ENCODE assay signal across 20 cellular contexts in the genomic region with DNA sequence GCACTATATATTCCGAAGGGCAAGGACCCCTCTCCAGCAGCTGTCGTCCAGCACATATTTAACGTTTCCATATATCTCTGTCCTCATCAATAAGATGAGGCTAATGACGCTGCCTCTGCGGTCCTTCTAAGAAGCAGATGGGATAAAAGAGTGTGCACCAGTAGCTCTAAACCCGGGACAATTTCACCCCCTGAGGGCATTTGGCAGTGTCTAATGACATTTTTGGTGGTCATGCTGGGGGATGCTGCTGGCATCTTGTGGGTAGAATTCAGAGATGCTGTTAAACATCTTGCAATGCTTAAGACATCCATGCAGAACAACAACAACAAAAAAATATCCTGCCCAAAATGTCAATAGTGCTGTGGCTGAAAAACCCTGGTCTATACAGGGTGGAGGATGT.
DNase-seq lines count a peak whose midpoint lies in the region; ATAC-seq and TF ChIP-seq lines count a peak whose summit lies in the region.
"Had no signal": no experiment of that assay in that cellular context is flagged by ENCODE, and none has a peak within 500 bp of the region (broad histone marks: within the 10 kb centered on the region; RNA-seq: fewer than 3 reads in every experiment).

No MANE protein-coding gene starts in this region.

- intact Hi-C loops in A673 (cut with micrococcal nuclease; ENCODE audit: unreplicated experiment): no loop called here
- intact Hi-C loops in Caco-2 (cut with micrococcal nuclease; ENCODE audit: unreplicated experiment): no loop called here

- H3K9me3 Mint-ChIP-seq in Caco-2 (ENCODE audit: unreplicated experiment): no peaks in the 10 kb centered on the region

- no peak overlapping the region for H3K27ac Mint-ChIP-seq in Caco-2 (ENCODE audit: unreplicated experiment)
- H3K27ac Mint-ChIP-seq: CD14-positive monocyte; CD4-positive, alpha-beta memory T cell; CD4-positive, CD25-positive, alpha-beta regulatory T cell; CD8-positive, alpha-beta memory T cell had no signal

- H3K4me1 ChIP-seq in A673 (ENCODE audit: insufficient read depth, low read length, poor library complexity, severe bottlenecking) (no peaks in the 10 kb centered on the region), Caco-2 (no peaks in the 10 kb centered on the region)
- H3K4me1 ChIP-seq: A549, BE2C had no signal

- H3K36me3 ChIP-seq in A673 (ENCODE audit: insufficient read depth, low read length, poor library complexity, severe bottlenecking) (no peaks in the 10 kb centered on the region), Caco-2 (ENCODE audit: control insufficient read depth, insufficient read depth, low read length) (no peaks in the 10 kb centered on the region)
- H3K36me3 ChIP-seq: BE2C, BLaER1 had no signal

- no peaks in the 10 kb centered on the region for H3K27me3 ChIP-seq in A673 (replicated peaks; ENCODE audit: insufficient read depth, low read depth, low read length, poor library complexity)
- H3K27me3 ChIP-seq in Caco-2 (replicated peaks; ENCODE audit: control insufficient read depth, insufficient read depth, low read length): no peaks in the 10 kb centered on the region
- H3K27me3 ChIP-seq: BE2C, BLaER1 had no signal

- CTCF ChIA-PET in A673 (lab: Charles Lee): no interaction called here
- CTCF ChIA-PET in Caco-2 (lab: Charles Lee): no interaction called here

- no peaks in the 10 kb centered on the region for H3K27me3 Mint-ChIP-seq in Caco-2 (ENCODE audit: insufficient read depth, unreplicated experiment)
- H3K27me3 Mint-ChIP-seq: CD4-positive, CD25-positive, alpha-beta regulatory T cell had no signal

- DNase-seq in A673 (ENCODE audit: low spot score) (peak; percentile 1), EL (peak; percentile 22), RPMI7951 (ENCODE audit: low read depth) (peak; percentile 91), Caco-2 (no peak), activated gamma-delta T cell (lab: John Stamatoyannopoulos, UW) (no peak)
- DNase-seq: ACHN; BE2C; C1 segment of cervical spinal cord; Calu3; CD4-positive, alpha-beta memory T cell; CD4-positive, CD25-positive, alpha-beta regulatory T cell; CD8-positive, alpha-beta memory T cell; COR-L47; DMS79 treated with DMSO at 0.1 percent for 48 hours; GF-D8 had no signal

- no peak for ATAC-seq in GM21390 (IDR thresholded peaks at IDR 0.05; ENCODE audit: unreplicated experiment)
- ATAC-seq: A549 had no signal

- H3K27ac ChIP-seq in A673 (ENCODE audit: low read depth, low read length, poor library complexity, severe bottlenecking): no peak overlapping the region
- H3K27ac ChIP-seq: 22Rv1, A549, BLaER1 had no signal

- BruUV-seq in A673 (replicated peaks; lab: Mats Ljungman, UMichigan) (no TSS peak), Caco-2 (replicated peaks; lab: Mats Ljungman, UMichigan) (no TSS peak)

- H3K36me3 Mint-ChIP-seq in Caco-2 (ENCODE audit: insufficient read depth, unreplicated experiment): no peaks in the 10 kb centered on the region
- H3K36me3 Mint-ChIP-seq: CD14-positive monocyte; CD4-positive, alpha-beta memory T cell; CD4-positive, CD25-positive, alpha-beta regulatory T cell; CD8-positive, alpha-beta memory T cell had no signal

- POLR2A ChIA-PET in A673 (lab: Charles Lee; ENCODE audit: low non-redundant PET): interaction anchor here (0.7 kb wide), 1 partner anchor 10 kb away, joined by 18 read pairs; no protein-coding TSS in a partner anchor
- POLR2A ChIA-PET in Caco-2 (lab: Charles Lee): no interaction called here

- H3K9me3 ChIP-seq in A673 (ENCODE audit: low read depth, low read length, poor library complexity, severe bottlenecking) (no peaks in the 10 kb centered on the region), Caco-2 (no peaks in the 10 kb centered on the region)
- H3K9me3 ChIP-seq: A549, BE2C had no signal

- no peak for TF ChIP-seq CTCF in A673 (conservative IDR thresholded peaks at IDR 0.05; ENCODE audit: low read depth, low read length)
- TF ChIP-seq CTCF in Caco-2 (IDR thresholded peaks at IDR 0.05; ENCODE audit: insufficient read depth in 1 of 2, low read depth in 1 of 2, low read length in 1 of 2, severe bottlenecking in 1 of 2, unreplicated experiment in 1 of 2): no peak

- no peaks in the 10 kb centered on the region for H3K4me1 Mint-ChIP-seq in Caco-2 (ENCODE audit: low read depth, unreplicated experiment)
- H3K4me1 Mint-ChIP-seq: CD14-positive monocyte; CD4-positive, alpha-beta memory T cell; CD4-positive, CD25-positive, alpha-beta regulatory T cell; CD8-positive, alpha-beta memory T cell had no signal

- no peak overlapping the region for H3K4me3 Mint-ChIP-seq in Caco-2 (ENCODE audit: unreplicated experiment)
- H3K4me3 Mint-ChIP-seq: CD14-positive monocyte; CD4-positive, alpha-beta memory T cell; CD4-positive, CD25-positive, alpha-beta regulatory T cell; CD8-positive, alpha-beta memory T cell had no signal

- H3K4me3 ChIP-seq in A673 (ENCODE audit: low read depth, low read length, poor library complexity, severe bottlenecking): no peak overlapping the region
- no peak overlapping the region for H3K4me3 ChIP-seq in Caco-2 (ENCODE audit: low read depth, low read length)
- H3K4me3 ChIP-seq: A549, BLaER1 had no signal

Comparison
In these comparisons a context has a peak if more than half of its experiments do, and no peak if none do; other contexts are left out.
1. DNase-seq: peak in A673 (single experiment), EL (single experiment) and RPMI7951 (single experiment); none in Caco-2 (0 of 2) and activated gamma-delta T cell (single experiment).